In genomic region chr12:80868576-80868975, GRCh38 we compare ENCODE assay signal across 13 cellular contexts.
DNase-seq lines count a peak whose midpoint lies in the region; ATAC-seq and TF ChIP-seq lines count a peak whose summit lies in the region.
"Had no signal": no experiment of that assay in that cellular context is flagged by ENCODE, and none has a peak within 500 bp of the region (broad histone marks: within the 10 kb centered on the region; RNA-seq: fewer than 3 reads in every experiment).

No MANE protein-coding gene starts in this region.

- DNase-seq in LoVo (ENCODE audit: low spot score): peak; percentile 5
- DNase-seq in islet precursor cell: peak; percentile 90
- no peak for DNase-seq in Ammon's horn (ENCODE audit: low spot score)
- DNase-seq in MV-4-11 (lab: John Stamatoyannopoulos, UW): no peak
- no peak for DNase-seq in NCI-H1694 treated with DMSO at 0.1 percent for 48 hours (lab: John Stamatoyannopoulos, UW)
- DNase-seq: BE2C; CD4-positive, alpha-beta memory T cell; DMS79; GOT3 had no signal

- no peaks in the 10 kb centered on the region for H3K27me3 ChIP-seq in neutrophil
- H3K27me3 ChIP-seq: BE2C had no signal

- peaks cover 6 to 11% of the 10 kb centered on the region in 2 experiments for H3K4me1 ChIP-seq in neutrophil (ENCODE audit: control insufficient read depth in 1 of 2, insufficient read depth in 1 of 2, low read depth in 1 of 2, low read length in 1 of 2)
- H3K4me1 ChIP-seq: BE2C had no signal

- H3K4me3 ChIP-seq in neutrophil (ENCODE audit: low read depth in 1 of 2, low read length in 1 of 2): no peak overlapping the region
- H3K4me3 ChIP-seq: HAP-1 had no signal

- peak overlapping the region; percentile 11 for H3K27ac ChIP-seq in neutrophil
- H3K27ac ChIP-seq: C4-2B had no signal

- H3K36me3 ChIP-seq in neutrophil: peaks cover 7% of the 10 kb centered on the region
- H3K36me3 ChIP-seq: BE2C, HAP-1 had no signal

- no peak for TF ChIP-seq CTCF in neutrophil (IDR thresholded peaks at IDR 0.05)

- no peak for ATAC-seq in GM18873 (IDR thresholded peaks at IDR 0.05; ENCODE audit: low FRiP score, unreplicated experiment)

- H3K9me3 ChIP-seq in neutrophil: no peaks in the 10 kb centered on the region
- H3K9me3 ChIP-seq: BE2C, HAP-1 had no signal

Comparison
In these comparisons a context has a peak if more than half of its experiments do, and no peak if none do; other contexts are left out.
1. DNase-seq: peak in LoVo (single experiment) and islet precursor cell (single experiment); none in Ammon's horn (single experiment), MV-4-11 (single experiment) and NCI-H1694 treated with DMSO at 0.1 percent for 48 hours (single experiment).